ENCODE assay signal across 8 cellular contexts in genomic region chr19:10565567-10566407, GRCh38. TPM values are rescaled to one million over a fixed set of nuclear protein-coding genes. Genes with fewer than 3 reads are reported as not detected.
DNase-seq lines count a peak whose midpoint lies in the region; FAIRE-seq and TF ChIP-seq lines count a peak whose summit lies in the region.

KRI1 (minus strand) TSS chr19:10566010; CDS start chr19:10565999, 11 bp downstream.

- H3K27ac ChIP-seq in HEK293 (ENCODE audit: extremely low read depth, low read depth, low read length) = peak within 1 kb of the TSS; percentile 75; the same call in 1 of the 2 replicates
- peak within 1 kb of the TSS; percentile 22; the same call in 1 of the 2 replicates for H3K27ac ChIP-seq in SJSA1
- peak within 1 kb of the TSS; percentile 94 for H3K27ac ChIP-seq in neutrophil

- CTCF ChIA-PET in HEK293 (lab: Yijun Ruan, JAX) = interaction anchor here (0.8 to 1.1 kb wide), 5 partner anchors 15 to 299 kb away, joined by 3 to 5 read pairs (median 3); no protein-coding TSS in a partner anchor

- H3K9me3 ChIP-seq in HEK293 (ENCODE audit: control insufficient read depth, insufficient read depth, low read depth, low read length) (no peaks in the 10 kb centered on the region), SJSA1 (replicated peaks) (no peaks in the 10 kb centered on the region), neutrophil (no peaks in the 10 kb centered on the region)

- H3K4me1 ChIP-seq in HEK293 (ENCODE audit: control insufficient read depth, insufficient read depth, low read length) (peaks cover 13% of the 10 kb centered on the region), SJSA1 (replicated peaks) (peaks cover 29% of the 10 kb centered on the region), neutrophil (ENCODE audit: control insufficient read depth in 1 of 2, insufficient read depth in 1 of 2, low read depth in 1 of 2, low read length in 1 of 2) (peaks cover 37 to 40% of the 10 kb centered on the region in 2 experiments)

- peak; percentile 99 for DNase-seq in GM03348 (ENCODE audit: low spot score)
- peak; percentile 100 for DNase-seq in MV-4-11 (lab: John Stamatoyannopoulos, UW)
- peak; percentile 97 to 99 for DNase-seq in SJSA1 (ENCODE audit: low read depth in 1 of 2, low spot score in 2 of 2)
- peak; percentile 86 to 99 (median 95) for DNase-seq in activated naive CD4-positive, alpha-beta T cell (lab: John Stamatoyannopoulos, UW)
- peak; percentile 99 for DNase-seq in frontal cortex (ENCODE audit: low spot score in 2 of 2)

- H3K27me3 ChIP-seq in SJSA1 (replicated peaks) (no peaks in the 10 kb centered on the region), neutrophil (no peaks in the 10 kb centered on the region)

- peak; percentile 46 for TF ChIP-seq CTCF in HEK293 (tag by site-specific recombination; IDR thresholded peaks at IDR 0.05)
- TF ChIP-seq CTCF in neutrophil (IDR thresholded peaks at IDR 0.05) = peak; percentile 85
- no peak for TF ChIP-seq CTCF in subcutaneous adipose tissue (IDR thresholded peaks at IDR 0.05; ENCODE audit: low read depth)

- POLR2A ChIA-PET in HEK293 (lab: Yijun Ruan, JAX) = interaction anchor here (0.6 to 1.4 kb wide), 5 partner anchors 10 to 67 kb away, joined by 3 to 5 read pairs (median 3); no protein-coding TSS in a partner anchor

- H3K4me3 ChIP-seq in HEK293 (ENCODE audit: low read depth, low read length) = peak within 1 kb of the TSS; percentile 92
- peak within 1 kb of the TSS; percentile 78 for H3K4me3 ChIP-seq in SJSA1
- H3K4me3 ChIP-seq in neutrophil (ENCODE audit: low read depth in 1 of 2, low read length in 1 of 2) = peak within 1 kb of the TSS; percentile 90 to 100

- peaks cover 15 to 24% of the 10 kb centered on the region in 2 experiments; a peak in 2 of 3 replicates for H3K36me3 ChIP-seq in HEK293 (ENCODE audit: control insufficient read depth in 2 of 2, insufficient read depth in 1 of 2, low read length in 2 of 2)
- peaks cover 43% of the 10 kb centered on the region for H3K36me3 ChIP-seq in SJSA1
- H3K36me3 ChIP-seq in neutrophil = peaks cover 23% of the 10 kb centered on the region

- FAIRE-seq in frontal cortex (lab: Jason Lieb, UNC) = no peak

TF ChIP-seq in HEK293, 187 proteins besides CTCF, POLR2A, EP300 and RAD21 (continues in another document):
- TF ChIP-seq ZNF138 (tag by site-specific recombination; IDR thresholded peaks at IDR 0.05; ENCODE audit: borderline replicate concordance) (no peak), ZNF18 (tag by site-specific recombination; IDR thresholded peaks at IDR 0.05) (no peak), BCL11B (tag by site-specific recombination; IDR thresholded peaks at IDR 0.05; ENCODE audit: low read depth) (no peak), AEBP2 (tag by site-specific recombination; IDR thresholded peaks at IDR 0.05; ENCODE audit: borderline replicate concordance) (no peak), ZNF426 (tag by site-specific recombination; IDR thresholded peaks at IDR 0.05) (no peak), ZNF707 (tag by site-specific recombination; IDR thresholded peaks at IDR 0.05) (no peak), BCL6B (tag by site-specific recombination; IDR thresholded peaks at IDR 0.05) (no peak), ZNF114 (tag by site-specific recombination; IDR thresholded peaks at IDR 0.05) (no peak), ZNF514 (tag by site-specific recombination; IDR thresholded peaks at IDR 0.05) (no peak), ZFP3 (tag by site-specific recombination; IDR thresholded peaks at IDR 0.05; ENCODE audit: low read depth) (no peak), ZNF76 (tag by site-specific recombination; IDR thresholded peaks at IDR 0.05; ENCODE audit: borderline replicate concordance, low read depth) (peak; percentile 54; the same call in 1 of the 2 replicates), MYNN (tag by site-specific recombination; IDR thresholded peaks at IDR 0.05; ENCODE audit: borderline replicate concordance) (no peak), WT1 (tag by site-specific recombination; IDR thresholded peaks at IDR 0.05) (no peak), ZNF692 (tag by site-specific recombination; IDR thresholded peaks at IDR 0.05) (peak; percentile 15), ZBTB20 (tag by site-specific recombination; IDR thresholded peaks at IDR 0.05) (no peak)

RNA-seq across cellular contexts. Expression of gene KRI1, which starts in this region (rescaled TPM):
- total RNA-seq in SJSA1 (2014; rRNA removed; shearing (Covaris generic)) = 15.2 and 19.2 TPM in 2 replicates
- total RNA-seq in frontal cortex (2.0 TPM), subcutaneous adipose tissue (10 to 100 TPM; 10.4 to 17.4 (median 12.4) TPM)

Comparison
In these comparisons a context has a peak if more than half of its experiments do, and no peak if none do; other contexts are left out.
1. Peak in every context shown above with its lines: DNase-seq, H3K4me3 ChIP-seq and H3K27ac ChIP-seq.
2. H3K27ac ChIP-seq: peak in every context shown above with its lines; median percentile 94 in neutrophil; 75 in HEK293; 22 in SJSA1.